1 cellular context compared by ENCODE assay signal in the genomic region with DNA sequence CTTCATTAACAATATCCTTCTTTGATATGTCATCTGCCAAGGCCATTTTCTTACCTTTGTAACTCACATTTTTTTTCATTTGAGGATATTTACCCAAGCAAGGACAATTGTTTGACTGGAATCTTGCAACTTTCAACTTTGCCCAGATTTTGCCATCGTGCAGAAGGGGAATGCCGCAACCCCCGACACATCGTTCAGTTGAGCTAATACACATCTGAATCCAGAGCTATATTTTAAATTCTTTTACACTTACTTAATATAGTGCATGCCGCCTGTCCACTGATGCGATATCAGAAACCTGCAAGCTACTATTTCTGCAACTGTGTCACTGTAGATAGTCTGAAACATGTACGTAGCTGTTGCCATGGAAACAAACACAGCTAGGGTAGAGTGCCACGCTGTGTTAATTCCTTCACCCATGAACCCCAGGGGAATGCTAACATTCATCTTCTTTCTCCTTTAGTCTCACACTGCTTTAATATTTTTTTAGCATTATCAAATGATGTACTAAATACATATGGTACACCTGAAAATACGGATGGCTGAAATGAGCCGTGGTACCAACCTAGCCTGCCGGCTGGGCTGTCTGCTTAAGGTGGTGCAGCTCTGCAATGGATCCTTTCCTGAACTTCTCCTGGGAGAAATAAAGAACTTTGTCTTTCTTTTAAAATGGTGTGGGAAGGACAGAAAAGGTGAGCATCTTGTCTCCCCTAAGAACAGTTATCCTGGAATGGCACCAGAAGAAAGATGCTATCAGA.
TF ChIP-seq lines count a peak whose summit lies in the region.

No MANE protein-coding gene starts in this region.

TF ChIP-seq in HepG2, 621 proteins besides CTCF, POLR2A, EP300 and RAD21 (continued from another document):
- TF ChIP-seq, protein P1, sequence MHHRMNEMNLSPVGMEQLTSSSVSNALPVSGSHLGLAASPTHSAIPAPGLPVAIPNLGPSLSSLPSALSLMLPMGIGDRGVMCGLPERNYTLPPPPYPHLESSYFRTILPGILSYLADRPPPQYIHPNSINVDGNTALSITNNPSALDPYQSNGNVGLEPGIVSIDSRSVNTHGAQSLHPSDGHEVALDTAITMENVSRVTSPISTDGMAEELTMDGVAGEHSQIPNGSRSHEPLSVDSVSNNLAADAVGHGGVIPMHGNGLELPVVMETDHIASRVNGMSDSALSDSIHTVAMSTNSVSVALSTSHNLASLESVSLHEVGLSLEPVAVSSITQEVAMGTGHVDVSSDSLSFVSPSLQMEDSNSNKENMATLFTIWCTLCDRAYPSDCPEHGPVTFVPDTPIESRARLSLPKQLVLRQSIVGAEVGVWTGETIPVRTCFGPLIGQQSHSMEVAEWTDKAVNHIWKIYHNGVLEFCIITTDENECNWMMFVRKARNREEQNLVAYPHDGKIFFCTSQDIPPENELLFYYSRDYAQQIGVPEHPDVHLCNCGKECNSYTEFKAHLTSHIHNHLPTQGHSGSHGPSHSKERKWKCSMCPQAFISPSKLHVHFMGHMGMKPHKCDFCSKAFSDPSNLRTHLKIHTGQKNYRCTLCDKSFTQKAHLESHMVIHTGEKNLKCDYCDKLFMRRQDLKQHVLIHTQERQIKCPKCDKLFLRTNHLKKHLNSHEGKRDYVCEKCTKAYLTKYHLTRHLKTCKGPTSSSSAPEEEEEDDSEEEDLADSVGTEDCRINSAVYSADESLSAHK (CRISPR knock-in tag; IDR thresholded peaks at IDR 0.05; ENCODE audit: borderline replicate concordance): no peak
- TF ChIP-seq ZNF563 (CRISPR knock-in tag; IDR thresholded peaks at IDR 0.05) (no peak), ASH2L (IDR thresholded peaks at IDR 0.05; ENCODE audit: insufficient read length, low read depth, low read length) (peak; percentile 54), SOX5 (CRISPR knock-in tag; IDR thresholded peaks at IDR 0.05; ENCODE audit: borderline replicate concordance) (peak; percentile 79), ZBTB33 (CRISPR knock-in tag; IDR thresholded peaks at IDR 0.05) (no peak), HOXA5 (CRISPR knock-in tag; IDR thresholded peaks at IDR 0.05) (no peak), ZNF274 (CRISPR knock-in tag; IDR thresholded peaks at IDR 0.05) (no peak), ZNF251 (CRISPR knock-in tag; IDR thresholded peaks at IDR 0.05) (no peak), RARA (CRISPR knock-in tag; IDR thresholded peaks at IDR 0.05) (peak; percentile 47), RCOR2 (CRISPR knock-in tag; IDR thresholded peaks at IDR 0.05) (no peak), ZNF678 (CRISPR knock-in tag; IDR thresholded peaks at IDR 0.05) (no peak), BRD4 (CRISPR knock-in tag; IDR thresholded peaks at IDR 0.05) (no peak), TARDBP (CRISPR knock-in tag; IDR thresholded peaks at IDR 0.05) (no peak), RFX5 (IDR thresholded peaks at IDR 0.05; ENCODE audit: low read depth, low read length) (peak; percentile 91), ZNF543 (CRISPR knock-in tag; IDR thresholded peaks at IDR 0.05) (no peak), ELF4 (CRISPR knock-in tag; IDR thresholded peaks at IDR 0.05; ENCODE audit: borderline replicate concordance) (no peak), MIXL1 (CRISPR knock-in tag; IDR thresholded peaks at IDR 0.05) (peak; percentile 14; the same call in 1 of the 2 replicates), ZNF382 (CRISPR knock-in tag; IDR thresholded peaks at IDR 0.05; ENCODE audit: borderline replicate concordance) (no peak), ARHGAP35 (CRISPR knock-in tag; IDR thresholded peaks at IDR 0.05; ENCODE audit: borderline replicate concordance) (no peak), ARID3A (IDR thresholded peaks at IDR 0.05; ENCODE audit: low read depth, low read length) (peak; percentile 56), MBNL3 (CRISPR knock-in tag; conservative IDR thresholded peaks at IDR 0.05) (no peak), RBM22 (optimal IDR thresholded peaks at IDR 0.05; ENCODE audit: low read length) (no peak), STAT5B (CRISPR knock-in tag; IDR thresholded peaks at IDR 0.05) (no peak), JUND (CRISPR knock-in tag; IDR thresholded peaks at IDR 0.05) (no peak), HNF4A (CRISPR knock-in tag; IDR thresholded peaks at IDR 0.05) (peak; percentile 70), CHD4 (IDR thresholded peaks at IDR 0.05; ENCODE audit: borderline replicate concordance, low read length) (no peak), MED13 (CRISPR knock-in tag; IDR thresholded peaks at IDR 0.05) (peak; percentile 61; the same call in 1 of the 2 replicates), NCOR1 (IDR thresholded peaks at IDR 0.05; ENCODE audit: borderline replicate concordance, low read length) (peak; percentile 65; the same call in 1 of the 2 replicates), MXD3 (CRISPR knock-in tag; IDR thresholded peaks at IDR 0.05) (no peak), ZBTB44 (CRISPR knock-in tag; IDR thresholded peaks at IDR 0.05) (no peak), THYN1 (CRISPR knock-in tag; IDR thresholded peaks at IDR 0.05; ENCODE audit: borderline replicate concordance, low read depth) (no peak), ZNF10 (CRISPR knock-in tag; IDR thresholded peaks at IDR 0.05; ENCODE audit: borderline replicate concordance, low read depth) (no peak), TCF7 (IDR thresholded peaks at IDR 0.05; ENCODE audit: low read depth) (peak; percentile 41; the same call in 1 of the 2 replicates), SOX6 (IDR thresholded peaks at IDR 0.05) (no peak), SOX6 (CRISPR knock-in tag; IDR thresholded peaks at IDR 0.05) (peak; percentile 90), RAD51 (IDR thresholded peaks at IDR 0.05; ENCODE audit: borderline replicate concordance) (no peak), ZC3H13 (CRISPR knock-in tag; IDR thresholded peaks at IDR 0.05) (no peak), BCL6 (CRISPR knock-in tag; IDR thresholded peaks at IDR 0.05) (0 out of 2 replicates have a peak, but pooled peaks have one; percentile 38), SOX13 (IDR thresholded peaks at IDR 0.05) (peak; percentile 41; the same call in 1 of the 2 replicates), SOX13 (CRISPR knock-in tag; conservative IDR thresholded peaks at IDR 0.05 in 1 of 2, IDR thresholded peaks at IDR 0.05 in 1 of 2) (peak in 1 of 2 experiments; percentile 83; a peak in 2 of 4 replicates), ZNF234 (CRISPR knock-in tag; conservative IDR thresholded peaks at IDR 0.05) (no peak), HCFC1 (IDR thresholded peaks at IDR 0.05; ENCODE audit: low read depth, low read length) (no peak), CEBPB (IDR thresholded peaks at IDR 0.05; ENCODE audit: borderline replicate concordance, low read depth, low read length) (peak; percentile 81), CHCHD3 (CRISPR knock-in tag; IDR thresholded peaks at IDR 0.05) (no peak), SALL1 (CRISPR knock-in tag; IDR thresholded peaks at IDR 0.05) (peak; percentile 35; the same call in 1 of the 2 replicates), ZSCAN9 (CRISPR knock-in tag; IDR thresholded peaks at IDR 0.05; ENCODE audit: borderline replicate concordance) (0 out of 2 replicates have a peak, but pooled peaks have one; percentile 22), SETDB1 (CRISPR knock-in tag; IDR thresholded peaks at IDR 0.05; ENCODE audit: borderline replicate concordance) (no peak), SPEN (CRISPR knock-in tag; IDR thresholded peaks at IDR 0.05; ENCODE audit: low read depth) (no peak), CREM (IDR thresholded peaks at IDR 0.05) (peak; percentile 37; the same call in 1 of the 2 replicates), CREM (CRISPR knock-in tag; IDR thresholded peaks at IDR 0.05) (no peak), FOXA1 (IDR thresholded peaks at IDR 0.05) (no peak), FOXA1 (CRISPR knock-in tag; IDR thresholded peaks at IDR 0.05) (peak; percentile 37; the same call in 1 of the 2 replicates)
- TF ChIP-seq, protein P2, sequence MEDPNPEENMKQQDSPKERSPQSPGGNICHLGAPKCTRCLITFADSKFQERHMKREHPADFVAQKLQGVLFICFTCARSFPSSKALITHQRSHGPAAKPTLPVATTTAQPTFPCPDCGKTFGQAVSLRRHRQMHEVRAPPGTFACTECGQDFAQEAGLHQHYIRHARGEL (CRISPR knock-in tag; IDR thresholded peaks at IDR 0.05): no peak
- TF ChIP-seq, protein P3, sequence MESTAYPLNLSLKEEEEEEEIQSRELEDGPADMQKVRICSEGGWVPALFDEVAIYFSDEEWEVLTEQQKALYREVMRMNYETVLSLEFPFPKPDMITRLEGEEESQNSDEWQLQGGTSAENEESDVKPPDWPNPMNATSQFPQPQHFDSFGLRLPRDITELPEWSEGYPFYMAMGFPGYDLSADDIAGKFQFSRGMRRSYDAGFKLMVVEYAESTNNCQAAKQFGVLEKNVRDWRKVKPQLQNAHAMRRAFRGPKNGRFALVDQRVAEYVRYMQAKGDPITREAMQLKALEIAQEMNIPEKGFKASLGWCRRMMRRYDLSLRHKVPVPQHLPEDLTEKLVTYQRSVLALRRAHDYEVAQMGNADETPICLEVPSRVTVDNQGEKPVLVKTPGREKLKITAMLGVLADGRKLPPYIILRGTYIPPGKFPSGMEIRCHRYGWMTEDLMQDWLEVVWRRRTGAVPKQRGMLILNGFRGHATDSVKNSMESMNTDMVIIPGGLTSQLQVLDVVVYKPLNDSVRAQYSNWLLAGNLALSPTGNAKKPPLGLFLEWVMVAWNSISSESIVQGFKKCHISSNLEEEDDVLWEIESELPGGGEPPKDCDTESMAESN (CRISPR knock-in tag; conservative IDR thresholded peaks at IDR 0.05): no peak
- TF ChIP-seq, protein P4, sequence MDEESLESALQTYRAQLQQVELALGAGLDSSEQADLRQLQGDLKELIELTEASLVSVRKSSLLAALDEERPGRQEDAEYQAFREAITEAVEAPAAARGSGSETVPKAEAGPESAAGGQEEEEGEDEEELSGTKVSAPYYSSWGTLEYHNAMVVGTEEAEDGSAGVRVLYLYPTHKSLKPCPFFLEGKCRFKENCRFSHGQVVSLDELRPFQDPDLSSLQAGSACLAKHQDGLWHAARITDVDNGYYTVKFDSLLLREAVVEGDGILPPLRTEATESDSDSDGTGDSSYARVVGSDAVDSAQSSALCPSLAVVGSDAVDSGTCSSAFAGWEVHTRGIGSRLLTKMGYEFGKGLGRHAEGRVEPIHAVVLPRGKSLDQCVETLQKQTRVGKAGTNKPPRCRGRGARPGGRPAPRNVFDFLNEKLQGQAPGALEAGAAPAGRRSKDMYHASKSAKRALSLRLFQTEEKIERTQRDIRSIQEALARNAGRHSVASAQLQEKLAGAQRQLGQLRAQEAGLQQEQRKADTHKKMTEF (CRISPR knock-in tag; IDR thresholded peaks at IDR 0.05): no peak; the same call in 1 of the 2 replicates
- TF ChIP-seq, protein P5, sequence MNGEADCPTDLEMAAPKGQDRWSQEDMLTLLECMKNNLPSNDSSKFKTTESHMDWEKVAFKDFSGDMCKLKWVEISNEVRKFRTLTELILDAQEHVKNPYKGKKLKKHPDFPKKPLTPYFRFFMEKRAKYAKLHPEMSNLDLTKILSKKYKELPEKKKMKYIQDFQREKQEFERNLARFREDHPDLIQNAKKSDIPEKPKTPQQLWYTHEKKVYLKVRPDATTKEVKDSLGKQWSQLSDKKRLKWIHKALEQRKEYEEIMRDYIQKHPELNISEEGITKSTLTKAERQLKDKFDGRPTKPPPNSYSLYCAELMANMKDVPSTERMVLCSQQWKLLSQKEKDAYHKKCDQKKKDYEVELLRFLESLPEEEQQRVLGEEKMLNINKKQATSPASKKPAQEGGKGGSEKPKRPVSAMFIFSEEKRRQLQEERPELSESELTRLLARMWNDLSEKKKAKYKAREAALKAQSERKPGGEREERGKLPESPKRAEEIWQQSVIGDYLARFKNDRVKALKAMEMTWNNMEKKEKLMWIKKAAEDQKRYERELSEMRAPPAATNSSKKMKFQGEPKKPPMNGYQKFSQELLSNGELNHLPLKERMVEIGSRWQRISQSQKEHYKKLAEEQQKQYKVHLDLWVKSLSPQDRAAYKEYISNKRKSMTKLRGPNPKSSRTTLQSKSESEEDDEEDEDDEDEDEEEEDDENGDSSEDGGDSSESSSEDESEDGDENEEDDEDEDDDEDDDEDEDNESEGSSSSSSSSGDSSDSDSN (CRISPR knock-in tag; IDR thresholded peaks at IDR 0.05): no peak
